In the genomic region with DNA sequence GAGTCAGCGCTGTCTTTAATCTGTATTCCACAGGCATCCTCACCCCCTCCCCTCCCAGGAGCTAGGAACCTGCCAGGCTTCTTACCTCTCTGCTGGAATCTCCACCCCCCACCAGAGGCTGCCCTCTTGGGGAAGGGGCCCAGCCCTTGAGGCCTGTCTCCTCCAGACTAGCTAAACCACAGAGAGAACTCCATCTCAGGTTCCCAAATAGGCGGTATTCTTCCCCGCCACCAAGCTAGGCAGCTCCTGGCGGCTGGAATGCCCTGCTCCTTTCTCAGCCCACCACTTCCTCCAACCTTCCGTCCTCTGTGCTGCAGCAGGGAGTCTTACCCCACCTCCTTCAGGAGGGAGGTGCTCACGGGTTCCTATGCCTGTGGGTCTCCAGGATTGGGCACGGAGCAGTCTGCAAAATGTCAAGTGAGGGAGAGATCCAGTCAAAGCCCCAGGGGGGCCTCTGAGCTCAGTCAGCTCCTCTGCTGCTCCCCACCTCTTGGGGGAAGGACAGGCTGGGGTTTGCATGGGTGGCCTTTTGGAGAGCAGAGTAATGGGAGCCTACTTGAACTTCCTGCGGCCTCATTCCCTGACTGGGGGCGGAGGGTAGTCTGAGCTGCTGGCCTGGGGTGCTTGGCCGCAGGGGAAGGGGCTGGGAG, we compare ENCODE assay signal across 7 cellular contexts.
DNase-seq lines count a peak whose midpoint lies in the region; ATAC-seq and FAIRE-seq lines count a peak whose summit lies in the region.

No MANE protein-coding gene starts in this region.

- peak; percentile 88 for FAIRE-seq in endometrium (lab: Jason Lieb, UNC)

- DNase-seq in EL (peak; percentile 68), NCI-H2171 (lab: John Stamatoyannopoulos, UW) (peak; percentile 71), non-pigmented ciliary epithelial cell (ENCODE audit: low read depth) (peak; percentile 38), NCI-H1694 treated with DMSO at 0.1 percent for 48 hours (lab: John Stamatoyannopoulos, UW) (no peak)
- no peak for DNase-seq in stimulated activated CD4-positive, alpha-beta T cell treated with anti-CD3 and anti-CD28 coated beads, Interleukin-1b, Interleukin-23, amount 100 ng/mL, for 48 hours

- ATAC-seq in HG02938 (IDR thresholded peaks at IDR 0.05; ENCODE audit: unreplicated experiment), result no peak

Comparison
In these comparisons a context has a peak if more than half of its experiments do, and no peak if none do; other contexts are left out.
1. DNase-seq: peak in EL (single experiment), NCI-H2171 (single experiment) and non-pigmented ciliary epithelial cell (single experiment); none in NCI-H1694 treated with DMSO at 0.1 percent for 48 hours (single experiment) and stimulated activated CD4-positive, alpha-beta T cell treated with anti-CD3 and anti-CD28 coated beads, Interleukin-1b, Interleukin-23, amount 100 ng/mL, for 48 hours (single experiment).